ENCODE assay signal across 1 cellular context in genomic region chr16:82628741-82629140, GRCh38.
TF ChIP-seq lines count a peak whose summit lies in the region.

No MANE protein-coding gene starts in this region.

TF ChIP-seq in SK-N-SH, 30 proteins besides CTCF, POLR2A, EP300 and RAD21 (continued from another document):
- TF ChIP-seq IRF3 (IDR thresholded peaks at IDR 0.05; ENCODE audit: low read depth, low read length) = no peak
- no peak for TF ChIP-seq ZBTB33 (IDR thresholded peaks at IDR 0.05; ENCODE audit: borderline replicate concordance, low read depth)
- no peak for TF ChIP-seq FOXJ3 (CRISPR knock-in tag; IDR thresholded peaks at IDR 0.05)
- TF ChIP-seq RFX5 (IDR thresholded peaks at IDR 0.05; ENCODE audit: low read length) = no peak
- TF ChIP-seq REST (IDR thresholded peaks at IDR 0.05; ENCODE audit: low read depth, low read length) = no peak
- TF ChIP-seq RXRA (IDR thresholded peaks at IDR 0.05; ENCODE audit: borderline replicate concordance, low read depth) = no peak
- no peak for TF ChIP-seq MXI1 (IDR thresholded peaks at IDR 0.05; ENCODE audit: low read depth, low read length)
- TF ChIP-seq TCF12 (IDR thresholded peaks at IDR 0.05) = no peak
